24 cellular contexts compared by ENCODE assay signal in genomic region chr5:27267209-27267824, GRCh38.
"Had no signal": no experiment of that assay in that cellular context is flagged by ENCODE, and none has a peak within 500 bp of the region (broad histone marks: within the 10 kb centered on the region; RNA-seq: fewer than 3 reads in every experiment).

No MANE protein-coding gene starts in this region.

- H3K36me3 ChIP-seq: esophagus squamous epithelium, lower lobe of right lung, neural progenitor cell, spleen, thoracic aorta, tibial nerve, upper lobe of left lung, uterus had no signal

- ATAC-seq: left ventricle myocardium superior; natural killer cell treated with Interleukin-12 subunit alpha and Interleukin-12 subunit beta and Interleukin-15 and Interleukin-18, amount 100 ng/mL, for 72 hours; stimulated activated naive B cell treated with anti-CD40 and anti-IgM and Interleukin-4, amounts not matched to agents 10 μg/mL and 1 μg/mL and 100 μg/mL, for 72 hours had no signal

- H3K27me3 Mint-ChIP-seq: natural killer cell treated with Interleukin-12 subunit alpha and Interleukin-12 subunit beta and Interleukin-15 and Interleukin-18, amount 100 ng/mL, for 72 hours; progenitor cell of endocrine pancreas; stimulated activated naive B cell treated with anti-CD40 and anti-IgM and Interleukin-4, amounts not matched to agents 10 μg/mL and 1 μg/mL and 100 μg/mL, for 72 hours; stimulated activated naive CD8-positive, alpha-beta T cell treated with anti-CD3 and anti-CD28 coated beads, Interleukin-15, Interleukin-2, amounts not matched to agents 100 ng/mL and 50 ng/mL, for 24 hours had no signal

- H3K9me3 ChIP-seq: lower lobe of right lung, thoracic aorta, uterus had no signal

- H3K27ac Mint-ChIP-seq: immature natural killer cell; natural killer cell treated with Interleukin-12 subunit alpha and Interleukin-12 subunit beta and Interleukin-15 and Interleukin-18, amount 100 ng/mL, for 72 hours; neural progenitor cell; progenitor cell of endocrine pancreas; stimulated activated naive B cell treated with anti-CD40 and anti-IgM and Interleukin-4, amounts not matched to agents 10 μg/mL and 1 μg/mL and 100 μg/mL, for 72 hours; stimulated activated naive CD8-positive, alpha-beta T cell treated with anti-CD3 and anti-CD28 coated beads, Interleukin-15, Interleukin-2, amounts not matched to agents 100 ng/mL and 50 ng/mL, for 24 hours had no signal

- H3K4me3 Mint-ChIP-seq: immature natural killer cell; natural killer cell treated with Interleukin-12 subunit alpha and Interleukin-12 subunit beta and Interleukin-15 and Interleukin-18, amount 100 ng/mL, for 72 hours; neural progenitor cell; stimulated activated naive B cell treated with anti-CD40 and anti-IgM and Interleukin-4, amounts not matched to agents 10 μg/mL and 1 μg/mL and 100 μg/mL, for 72 hours; stimulated activated naive CD8-positive, alpha-beta T cell treated with anti-CD3 and anti-CD28 coated beads, Interleukin-15, Interleukin-2, amounts not matched to agents 100 ng/mL and 50 ng/mL, for 24 hours had no signal

- H3K4me2 ChIP-seq: neural progenitor cell had no signal

- H3K36me3 Mint-ChIP-seq: natural killer cell treated with Interleukin-12 subunit alpha and Interleukin-12 subunit beta and Interleukin-15 and Interleukin-18, amount 100 ng/mL, for 72 hours; neural progenitor cell; stimulated activated naive B cell treated with anti-CD40 and anti-IgM and Interleukin-4, amounts not matched to agents 10 μg/mL and 1 μg/mL and 100 μg/mL, for 72 hours had no signal

- H3K9ac ChIP-seq: neural progenitor cell, parathyroid adenoma had no signal

- H3K27ac ChIP-seq: coronary artery, esophagus squamous epithelium, lower lobe of right lung, neural progenitor cell, parathyroid adenoma, skin epidermis, spleen, thoracic aorta, tibial nerve, upper lobe of left lung, uterus had no signal

- H3K4me1 ChIP-seq: esophagus squamous epithelium, lower lobe of right lung, neural progenitor cell, parathyroid adenoma, spleen, tibial nerve, upper lobe of left lung, uterus had no signal

- DNase-seq: dermis blood vessel endothelial cell; effector memory CD4-positive, alpha-beta T cell; erythroblast; esophagus squamous epithelium; foreskin melanocyte; hypothalamus; immature natural killer cell; islet precursor cell; left ventricle myocardium superior; lower lobe of right lung; spleen; stimulated activated CD4-positive, alpha-beta T cell treated with anti-CD3 and anti-CD28 coated beads, Interleukin-4, amount 100 ng/mL, for 4 hours; stimulated activated naive B cell treated with anti-CD40 and anti-IgM and Interleukin-4, amounts not matched to agents 10 μg/mL and 1 μg/mL and 100 μg/mL, for 72 hours; uterus had no signal

- H3K79me2 ChIP-seq: parathyroid adenoma had no signal

- H3K27me3 ChIP-seq: esophagus squamous epithelium, neural progenitor cell, spleen, tibial nerve, upper lobe of left lung, uterus had no signal

- H3K4me1 Mint-ChIP-seq: immature natural killer cell; neural progenitor cell; stimulated activated naive B cell treated with anti-CD40 and anti-IgM and Interleukin-4, amounts not matched to agents 10 μg/mL and 1 μg/mL and 100 μg/mL, for 72 hours had no signal

- H3K4me3 ChIP-seq: coronary artery, esophagus squamous epithelium, lower lobe of right lung, neural progenitor cell, skin epidermis, spleen, thoracic aorta, tibial nerve, upper lobe of left lung, uterus had no signal

- H2AFZ ChIP-seq: neural progenitor cell, parathyroid adenoma had no signal
